8 cellular contexts compared by ENCODE assay signal in genomic region chr6:30066577-30067459, GRCh38. TPM values are rescaled to one million over a fixed set of nuclear protein-coding genes. Genes with fewer than 3 reads are reported as not detected.
DNase-seq lines count a peak whose midpoint lies in the region; ATAC-seq, FAIRE-seq and TF ChIP-seq lines count a peak whose summit lies in the region.

Gene PPP1R11, plus strand, starts transcription at chr6:30067198. Its CDS starts 213 bp downstream, at chr6:30067411.

- H3K9me3 Mint-ChIP-seq in WTC11: no peaks in the 10 kb centered on the region

- H3K27ac ChIP-seq in AG04450 (ENCODE audit: low read depth, low read length) (peak within 1 kb of the TSS; percentile 80), small intestine (ENCODE audit: low read depth in 1 of 2, low read length in 1 of 2) (peak within 1 kb of the TSS; percentile 82 to 95)

- CTCF ChIA-PET in AG04450 (lab: Charles Lee) (interaction anchor here (0.8 to 1.8 kb wide), 4 partner anchors 8 to 413 kb away, joined by 3 to 6 read pairs (median 4); no protein-coding TSS in a partner anchor), WTC11 (lab: Charles Lee) (interaction anchor here (0.7 to 1.6 kb wide), 4 partner anchors 9 to 152 kb away, joined by 3 to 7 read pairs (median 3); partner anchors contain the start of gene RNF39)

- peaks cover 0 to 14% of the 10 kb centered on the region in 2 donors for H3K4me1 ChIP-seq in small intestine (ENCODE audit: control insufficient read depth in 2 of 2, insufficient read depth in 1 of 2, low read depth in 1 of 2, low read length in 1 of 2)

- H3K4me3 ChIP-seq in AG04450 (ENCODE audit: low read depth, low read length) (peak within 1 kb of the TSS; percentile 84), cardiac fibroblast (replicated peaks in 1 of 2; ENCODE audit: low read depth in 2 of 2, low read length in 2 of 2) (peak within 1 kb of the TSS; percentile 62 to 69), small intestine (ENCODE audit: low read depth in 1 of 2, low read length in 2 of 2) (peak within 1 kb of the TSS; percentile 55 to 85)

- FAIRE-seq in small intestine (lab: Jason Lieb, UNC): no peak

- no peaks in the 10 kb centered on the region; the same call in 1 of the 2 replicates for H3K9me3 ChIP-seq in AG04450 (ENCODE audit: control insufficient read depth, insufficient read depth, low read length)
- no peaks in the 10 kb centered on the region for H3K9me3 ChIP-seq in small intestine (ENCODE audit: control insufficient read depth, low read depth)

- H3K4me3 Mint-ChIP-seq in WTC11: peak within 1 kb of the TSS; percentile 86

- H3K27me3 ChIP-seq in AG04450 (ENCODE audit: control insufficient read depth, insufficient read depth, low read length): peaks cover 8% of the 10 kb centered on the region
- no peaks in the 10 kb centered on the region for H3K27me3 ChIP-seq in small intestine (ENCODE audit: control insufficient read depth in 2 of 2, insufficient read depth in 2 of 2, low read length in 2 of 2)

- 0 to 1% (median 0%) methylated on average over 45 to 46 of the region's 46 CpGs for WGBS in small intestine, 3 donors

- ATAC-seq in GM18909 (IDR thresholded peaks at IDR 0.05; ENCODE audit: poor library complexity, unreplicated experiment) (peak; percentile 96), HG03175 (IDR thresholded peaks at IDR 0.05; ENCODE audit: unreplicated experiment) (peak; percentile 97), WTC11 (peak; percentile 96)

- H3K27me3 Mint-ChIP-seq in WTC11 (ENCODE audit: low read depth): peaks cover 22% of the 10 kb centered on the region

- TF ChIP-seq CTCF in AG04450 (IDR thresholded peaks at IDR 0.05; ENCODE audit: low read depth, low read length) (no peak), WTC11 (IDR thresholded peaks at IDR 0.05) (no peak), cardiac fibroblast (IDR thresholded peaks at IDR 0.05; ENCODE audit: low read depth, low read length) (no peak)

- H3K4me1 Mint-ChIP-seq in WTC11: peaks cover 31% of the 10 kb centered on the region

- DNase-seq in AG04450 (ENCODE audit: low read depth, low spot score) (peak; percentile 97), NCI-H226 (peak; percentile 99), WTC11 (ENCODE audit: low spot score) (peak; percentile 95), cardiac fibroblast (ENCODE audit: low read depth in 2 of 2) (peak; percentile 99), iPS-NIHi11 (ENCODE audit: low spot score) (peak; percentile 92), small intestine (peak; percentile 100)

- POLR2A ChIA-PET in AG04450 (lab: Yijun Ruan, JAX) (interaction anchor here (0.6 kb wide), 1 partner anchor 37 kb away, joined by 6 read pairs; no protein-coding TSS in a partner anchor), WTC11 (lab: Charles Lee) (interaction anchor here (1.1 to 1.2 kb wide), 2 partner anchors 7 to 434 kb away, joined by 3 to 5 read pairs; partner anchors contain the start of gene GABBR1)

- H3K27ac Mint-ChIP-seq in WTC11: peak within 1 kb of the TSS; percentile 94

- H3K36me3 ChIP-seq in small intestine (ENCODE audit: control insufficient read depth in 2 of 2, insufficient read depth in 2 of 2, low read length in 2 of 2): peaks cover 7 to 10% of the 10 kb centered on the region in 2 donors

- H3K36me3 Mint-ChIP-seq in WTC11: peaks cover 6% of the 10 kb centered on the region; the same call in 1 of the 2 replicates

TF ChIP-seq in WTC11, 78 proteins besides CTCF, POLR2A, EP300 and RAD21 (continues in another document):
- no peak for TF ChIP-seq CBFB (CRISPR knock-in tag; IDR thresholded peaks at IDR 0.05; ENCODE audit: low read depth)
- TF ChIP-seq, protein P1, sequence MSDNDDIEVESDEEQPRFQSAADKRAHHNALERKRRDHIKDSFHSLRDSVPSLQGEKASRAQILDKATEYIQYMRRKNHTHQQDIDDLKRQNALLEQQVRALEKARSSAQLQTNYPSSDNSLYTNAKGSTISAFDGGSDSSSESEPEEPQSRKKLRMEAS (CRISPR knock-in tag; IDR thresholded peaks at IDR 0.05): peak; percentile 83
- no peak for TF ChIP-seq ERG (CRISPR knock-in tag; IDR thresholded peaks at IDR 0.05)
- no peak for TF ChIP-seq CREB1 (CRISPR knock-in tag; IDR thresholded peaks at IDR 0.05)
- peak; percentile 81 for TF ChIP-seq GABPB1 (CRISPR knock-in tag; IDR thresholded peaks at IDR 0.05)
- TF ChIP-seq ZNF232 (CRISPR knock-in tag; IDR thresholded peaks at IDR 0.05): 0 out of 2 replicates have a peak, but pooled peaks have one; percentile 62
- TF ChIP-seq, protein P2, sequence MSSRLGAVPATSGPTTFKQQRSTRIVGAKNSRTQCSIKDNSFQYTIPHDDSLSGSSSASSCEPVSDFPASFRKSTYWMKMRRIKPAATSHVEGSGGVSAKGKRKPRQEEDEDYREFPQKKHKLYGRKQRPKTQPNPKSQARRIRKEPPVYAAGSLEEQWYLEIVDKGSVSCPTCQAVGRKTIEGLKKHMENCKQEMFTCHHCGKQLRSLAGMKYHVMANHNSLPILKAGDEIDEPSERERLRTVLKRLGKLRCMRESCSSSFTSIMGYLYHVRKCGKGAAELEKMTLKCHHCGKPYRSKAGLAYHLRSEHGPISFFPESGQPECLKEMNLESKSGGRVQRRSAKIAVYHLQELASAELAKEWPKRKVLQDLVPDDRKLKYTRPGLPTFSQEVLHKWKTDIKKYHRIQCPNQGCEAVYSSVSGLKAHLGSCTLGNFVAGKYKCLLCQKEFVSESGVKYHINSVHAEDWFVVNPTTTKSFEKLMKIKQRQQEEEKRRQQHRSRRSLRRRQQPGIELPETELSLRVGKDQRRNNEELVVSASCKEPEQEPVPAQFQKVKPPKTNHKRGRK (CRISPR knock-in tag; IDR thresholded peaks at IDR 0.05; ENCODE audit: borderline replicate concordance): no peak
- peak; percentile 95 for TF ChIP-seq ETV6 (CRISPR knock-in tag; IDR thresholded peaks at IDR 0.05)
- TF ChIP-seq PRDM15 (CRISPR knock-in tag; IDR thresholded peaks at IDR 0.05): no peak
- no peak for TF ChIP-seq EMX1 (CRISPR knock-in tag; IDR thresholded peaks at IDR 0.05)
- TF ChIP-seq ZNF263 (CRISPR knock-in tag; IDR thresholded peaks at IDR 0.05; ENCODE audit: low read depth): peak; percentile 75; the same call in 1 of the 2 replicates
- TF ChIP-seq ZNF317 (CRISPR knock-in tag; IDR thresholded peaks at IDR 0.05; ENCODE audit: borderline replicate concordance, low read depth): no peak
- peak; percentile 19; the same call in 1 of the 2 replicates for TF ChIP-seq CREM (CRISPR knock-in tag; IDR thresholded peaks at IDR 0.05)
- peak; percentile 89 for TF ChIP-seq SP1 (CRISPR knock-in tag; conservative IDR thresholded peaks at IDR 0.05)
- peak; percentile 52; the same call in 1 of the 2 replicates for TF ChIP-seq FOXP4 (CRISPR knock-in tag; IDR thresholded peaks at IDR 0.05)
- peak; percentile 87; the same call in 1 of the 2 replicates for TF ChIP-seq FOXK1 (CRISPR knock-in tag; IDR thresholded peaks at IDR 0.05)

RNA-seq across cellular contexts. Expression of gene PPP1R11, which starts in this region (rescaled TPM):
- 49.8 and 53.5 TPM in 2 replicates for polyA plus RNA-seq in AG04450 (2011; rRNA removed)
- polyA minus RNA-seq in AG04450 (2011; rRNA and poly(A)+ RNA removed): 21.7 and 22.3 TPM in 2 replicates
- total RNA-seq in WTC11 (2021): 25.0 to 28.4 TPM (median 27.7 TPM) in 3 replicates
- 100 to 1,000 TPM in 2 of 3 donors, 10 to 100 TPM in 1; 71.8 to 111 (median 108) TPM for polyA plus RNA-seq in small intestine

Comparison
In these comparisons a context has a peak if more than half of its experiments do, and no peak if none do; other contexts are left out.
1. Peak in every context shown above with its lines: DNase-seq, ATAC-seq, H3K4me3 ChIP-seq and H3K27ac ChIP-seq.